In genomic region chr1:116115476-116115875, GRCh38 we compare ENCODE assay signal across 19 cellular contexts. TPM values are rescaled to one million over a fixed set of nuclear protein-coding genes. Genes with fewer than 3 reads are reported as not detected.
A peak's percentile ranks its signal among the peaks of the same experiment; 100 is the strongest.
DNase-seq lines count a peak whose midpoint lies in the region; ATAC-seq and TF ChIP-seq lines count a peak whose summit lies in the region.
"Had no signal": no experiment of that assay in that cellular context is flagged by ENCODE, and none has a peak within 500 bp of the region (broad histone marks: within the 10 kb centered on the region; RNA-seq: fewer than 3 reads in every experiment).

No MANE protein-coding gene starts in this region.

- H2AFZ ChIP-seq in SK-N-SH (ENCODE audit: low read depth) (no peak overlapping the region), H9 (ENCODE audit: low read length) (no peak overlapping the region)
- H2AFZ ChIP-seq: hepatocyte had no signal

- no peak overlapping the region for H2BK120ac ChIP-seq in H9 (ENCODE audit: low read depth, low read length, poor library complexity, severe bottlenecking)

- no peaks in the 10 kb centered on the region for H3F3A ChIP-seq in SK-N-SH (replicated peaks; ENCODE audit: insufficient read depth)

- no peak overlapping the region for H2BK5ac ChIP-seq in H9 (ENCODE audit: insufficient read length, low read length)

- H3K79me2 ChIP-seq in SK-N-SH (ENCODE audit: insufficient read depth) (no peaks in the 10 kb centered on the region), H9 (ENCODE audit: insufficient read depth, low read length) (no peaks in the 10 kb centered on the region)
- H3K79me2 ChIP-seq: hepatocyte had no signal

- no peak overlapping the region for H3K27ac Mint-ChIP-seq in H9
- H3K27ac Mint-ChIP-seq: activated CD4-positive, alpha-beta T cell treated with anti-CD3 and anti-CD28 coated beads, Interleukin-2, amount 10 ng/mL, durations not matched to agents 7 days and 5 days; activated T-helper 17 cell treated with anti-CD3 and anti-CD28 coated beads, Interleukin-2, amount 50 U/mL, for 72 hours had no signal

- H3K36me3 Mint-ChIP-seq in H9 (ENCODE audit: insufficient read depth in 1 of 3, low read depth in 3 of 3): no peaks in the 10 kb centered on the region

- ATAC-seq in SK-N-SH treated with all-trans-retinoic acid at 6 μM for 48 hours (peak; percentile 52; the same call in 2 of the 3 replicates), HG03135 (IDR thresholded peaks at IDR 0.05; ENCODE audit: unreplicated experiment) (no peak)
- ATAC-seq: activated T-helper 17 cell treated with anti-CD3 and anti-CD28 coated beads, Interleukin-2, amount 50 U/mL, for 72 hours had no signal

- H3K23ac ChIP-seq in H9 (ENCODE audit: insufficient read length, low read depth, low read length): no peak overlapping the region

- H2BK12ac ChIP-seq in H9 (ENCODE audit: insufficient read length, low read depth, low read length): no peak overlapping the region

- peaks cover 1% of the 10 kb centered on the region; the same call in 1 of the 2 replicates for H3K27me3 Mint-ChIP-seq in H9 (ENCODE audit: low read depth)

- no peak overlapping the region for H3T11ph ChIP-seq in H9 (ENCODE audit: low read length)

- H3K4me3 ChIP-seq in SK-N-SH (ENCODE audit: low read depth in 2 of 2, low read length in 1 of 2) (no peak overlapping the region), fibroblast of villous mesenchyme (ENCODE audit: low read depth, low read length) (no peak overlapping the region)
- H3K4me3 ChIP-seq: hepatocyte had no signal

- H3K9me2 ChIP-seq in SK-N-SH: no peaks in the 10 kb centered on the region

- H2BK20ac ChIP-seq in H9 (ENCODE audit: low read depth, low read length, poor library complexity, severe bottlenecking): no peak overlapping the region

- no peak overlapping the region for H3K56ac ChIP-seq in H9 (ENCODE audit: insufficient read length, low read depth, low read length)

- no peak overlapping the region for H2AK5ac ChIP-seq in H9 (ENCODE audit: insufficient read length, low read length)

- H2BK15ac ChIP-seq in H9 (ENCODE audit: low read depth, low read length): no peak overlapping the region

- H3K27ac ChIP-seq in SK-N-SH (ENCODE audit: low read depth in 2 of 2, low read length in 1 of 2) (no peak overlapping the region), H9 (ENCODE audit: insufficient read length, low read depth, low read length) (no peak overlapping the region)
- H3K27ac ChIP-seq: hepatocyte had no signal

- no peak overlapping the region for H3K4me2 ChIP-seq in SK-N-SH
- H3K4me2 ChIP-seq in H9 (ENCODE audit: insufficient read depth, insufficient read length, low read length): no peak overlapping the region
- H3K4me2 ChIP-seq: hepatocyte had no signal

- no peak overlapping the region for H4K91ac ChIP-seq in H9 (ENCODE audit: insufficient read length, low read depth, low read length)

- TF ChIP-seq CTCF in SK-N-SH (IDR thresholded peaks at IDR 0.05) (no peak), fibroblast of villous mesenchyme (IDR thresholded peaks at IDR 0.05; ENCODE audit: insufficient read depth, low read depth, low read length) (no peak), H9 (conservative IDR thresholded peaks at IDR 0.05) (no peak)

- H4K20me1 ChIP-seq in SK-N-SH (ENCODE audit: insufficient read depth): no peaks in the 10 kb centered on the region
- H4K20me1 ChIP-seq in H9 (ENCODE audit: control insufficient read depth, insufficient read depth, insufficient read length): no peaks in the 10 kb centered on the region

- CTCF ChIA-PET in SK-N-SH (lab: Yijun Ruan, JAX): no interaction called here

- H3K4ac ChIP-seq in H9 (ENCODE audit: low read depth, low read length): no peak overlapping the region

- no peak for TF ChIP-seq RAD21 in SK-N-SH (IDR thresholded peaks at IDR 0.05; ENCODE audit: low read length)

- H3K9ac ChIP-seq in SK-N-SH (no peak overlapping the region), H9 (ENCODE audit: extremely low read depth, insufficient read length, low read length) (no peak overlapping the region)

- H3K18ac ChIP-seq in H9 (ENCODE audit: insufficient read length, low read depth, low read length): no peak overlapping the region

- no peak overlapping the region for H3K4me3 Mint-ChIP-seq in H9
- H3K4me3 Mint-ChIP-seq: activated CD4-positive, alpha-beta T cell treated with anti-CD3 and anti-CD28 coated beads, Interleukin-2, amount 10 ng/mL, durations not matched to agents 7 days and 5 days; activated T-helper 17 cell treated with anti-CD3 and anti-CD28 coated beads, Interleukin-2, amount 50 U/mL, for 72 hours had no signal

- H4K5ac ChIP-seq in H9 (ENCODE audit: insufficient read length, low read depth, low read length): no peak overlapping the region

- H3K4me1 ChIP-seq in SK-N-SH (ENCODE audit: control insufficient read depth in 1 of 2, insufficient read depth in 2 of 2, low read depth in 1 of 2, low read length in 1 of 2) (peaks cover 5 to 6% of the 10 kb centered on the region in 2 experiments; a peak in 3 of 4 replicates), H9 (ENCODE audit: insufficient read depth, low read length) (no peaks in the 10 kb centered on the region)

- H3K14ac ChIP-seq in H9 (ENCODE audit: insufficient read depth, low read length): no peak overlapping the region

- POLR2A ChIA-PET in SK-N-SH (lab: Yijun Ruan, JAX): no interaction called here

- H3K27me3 ChIP-seq in SK-N-SH (ENCODE audit: insufficient read depth): no peaks in the 10 kb centered on the region
- no peaks in the 10 kb centered on the region for H3K27me3 ChIP-seq in H9 (ENCODE audit: insufficient read depth, low read length)
- H3K27me3 ChIP-seq: hepatocyte had no signal

- H3K9me3 ChIP-seq in SK-N-SH (no peaks in the 10 kb centered on the region), H9 (ENCODE audit: control insufficient read depth, low read depth, low read length) (no peaks in the 10 kb centered on the region)

- H3K9me3 Mint-ChIP-seq in H9: no peaks in the 10 kb centered on the region
- H3K9me3 Mint-ChIP-seq: activated CD4-positive, alpha-beta T cell treated with anti-CD3 and anti-CD28 coated beads, Interleukin-2, amount 10 ng/mL, durations not matched to agents 7 days and 5 days; activated T-helper 17 cell treated with anti-CD3 and anti-CD28 coated beads, Interleukin-2, amount 50 U/mL, for 72 hours had no signal

- no peaks in the 10 kb centered on the region for H3K79me1 ChIP-seq in H9 (ENCODE audit: insufficient read depth, low read depth, low read length, poor library complexity, severe bottlenecking)

- DNase-seq in SK-N-SH (no peak), amniotic epithelial cell (ENCODE audit: low read depth) (peak; percentile 48), fibroblast of villous mesenchyme (ENCODE audit: low read depth) (peak; percentile 47), stromal cell of bone marrow (ENCODE audit: low read depth) (peak; percentile 44), NCI-H446 treated with DMSO at 0.1 percent for 48 hours (lab: John Stamatoyannopoulos, UW) (no peak), H9 (no peak)
- DNase-seq: 8988T; activated CD4-positive, alpha-beta T cell treated with anti-CD3 and anti-CD28 coated beads, Interleukin-2, amount 10 ng/mL, durations not matched to agents 7 days and 5 days; DND-41; midbrain; NCI-H1417; NCI-H748 treated with DMSO at 0.1 percent for 48 hours; retina; substantia nigra had no signal

- no peaks in the 10 kb centered on the region for H3K23me2 ChIP-seq in H9 (ENCODE audit: insufficient read length, low read depth, low read length, poor library complexity, severe bottlenecking)

- H4K8ac ChIP-seq in H9 (replicated peaks; ENCODE audit: insufficient read length, low read depth, low read length): no peak overlapping the region

- 25% methylated on average over 2 of the region's 2 CpGs for WGBS in SK-N-SH (ENCODE audit: low lambda C conversion rate)
- WGBS in H9 (ENCODE audit: extremely low coverage, insufficient read length, low lambda C conversion rate): no CpG with 5 or more reads among the region's 2 CpGs

- H3K36me3 ChIP-seq in SK-N-SH (replicated peaks in 1 of 2; ENCODE audit: control insufficient read depth in 1 of 2, insufficient read depth in 2 of 2, low read length in 1 of 2): no peaks in the 10 kb centered on the region

- TF ChIP-seq EP300 in SK-N-SH (IDR thresholded peaks at IDR 0.05; ENCODE audit: borderline replicate concordance in 1 of 2, low read depth in 1 of 2, low read length in 1 of 2): no peak

- peaks cover 0 to 2% of the 10 kb centered on the region in 2 experiments; a peak in 2 of 4 replicates for H3K4me1 Mint-ChIP-seq in H9
- H3K4me1 Mint-ChIP-seq: activated CD4-positive, alpha-beta T cell treated with anti-CD3 and anti-CD28 coated beads, Interleukin-2, amount 10 ng/mL, durations not matched to agents 7 days and 5 days; activated T-helper 17 cell treated with anti-CD3 and anti-CD28 coated beads, Interleukin-2, amount 50 U/mL, for 72 hours had no signal

TF ChIP-seq in SK-N-SH treated with all-trans-retinoic acid at 6 μM for 48 hours, 23 proteins besides CTCF, POLR2A, EP300 and RAD21 (continues in another document):
- TF ChIP-seq ARNTL (CRISPR knock-in tag; IDR thresholded peaks at IDR 0.05; ENCODE audit: borderline replicate concordance, low read depth) (no peak), ISL1 (CRISPR knock-in tag; IDR thresholded peaks at IDR 0.05) (no peak), ZNF8 (CRISPR knock-in tag; IDR thresholded peaks at IDR 0.05) (no peak), ZC3H10 (CRISPR knock-in tag; IDR thresholded peaks at IDR 0.05) (no peak), ZNF565 (CRISPR knock-in tag; conservative IDR thresholded peaks at IDR 0.05; ENCODE audit: low read depth) (no peak), RARB (CRISPR knock-in tag; IDR thresholded peaks at IDR 0.05) (no peak), ZFP3 (CRISPR knock-in tag; IDR thresholded peaks at IDR 0.05) (no peak), TCF4 (CRISPR knock-in tag; IDR thresholded peaks at IDR 0.05; ENCODE audit: borderline replicate concordance) (no peak), TOX (CRISPR knock-in tag; IDR thresholded peaks at IDR 0.05; ENCODE audit: borderline replicate concordance) (no peak)

TF ChIP-seq in SK-N-SH, 30 proteins besides CTCF, POLR2A, EP300 and RAD21:
- TF ChIP-seq FOSL2 (IDR thresholded peaks at IDR 0.05; ENCODE audit: borderline replicate concordance, low read depth) (no peak), USF2 (IDR thresholded peaks at IDR 0.05; ENCODE audit: borderline replicate concordance, low read depth, low read length) (no peak), EZH2phosphoT487 (IDR thresholded peaks at IDR 0.05; ENCODE audit: borderline replicate concordance, low read depth) (no peak), GABPA (IDR thresholded peaks at IDR 0.05; ENCODE audit: low read depth) (no peak), TCF12 (IDR thresholded peaks at IDR 0.05) (no peak)

RNA-seq across cellular contexts. Expression of gene MAB21L3, which starts 4.3 kb away (rescaled TPM):
- polyA plus RNA-seq in SK-N-SH (2012; rRNA removed): not detected in 2 replicates
- polyA plus RNA-seq in SK-N-SH (2012; cell fraction: cytosol; rRNA removed): not detected in 2 replicates
- polyA plus RNA-seq in SK-N-SH (2012; cell fraction: nucleus; rRNA removed): not detected in 2 replicates
- total RNA-seq in fibroblast of villous mesenchyme (under 0.01 TPM in 2 replicates), H9 (2021) (not detected in 2 replicates)
- total RNA-seq: activated CD4-positive, alpha-beta T cell treated with anti-CD3 and anti-CD28 coated beads, Interleukin-2, amount 10 ng/mL, durations not matched to agents 7 days and 5 days; activated T-helper 17 cell treated with anti-CD3 and anti-CD28 coated beads, Interleukin-2, amount 50 U/mL, for 72 hours; HT-29 had no signal

Comparison
In these comparisons a context has a peak if more than half of its experiments do, and no peak if none do; other contexts are left out.
1. DNase-seq: peak in amniotic epithelial cell (single experiment), fibroblast of villous mesenchyme (single experiment) and stromal cell of bone marrow (single experiment); none in SK-N-SH (single experiment), NCI-H446 treated with DMSO at 0.1 percent for 48 hours (single experiment) and H9 (single experiment).